Comparison of ENCODE assay signal across 28 cellular contexts in the genomic region with DNA sequence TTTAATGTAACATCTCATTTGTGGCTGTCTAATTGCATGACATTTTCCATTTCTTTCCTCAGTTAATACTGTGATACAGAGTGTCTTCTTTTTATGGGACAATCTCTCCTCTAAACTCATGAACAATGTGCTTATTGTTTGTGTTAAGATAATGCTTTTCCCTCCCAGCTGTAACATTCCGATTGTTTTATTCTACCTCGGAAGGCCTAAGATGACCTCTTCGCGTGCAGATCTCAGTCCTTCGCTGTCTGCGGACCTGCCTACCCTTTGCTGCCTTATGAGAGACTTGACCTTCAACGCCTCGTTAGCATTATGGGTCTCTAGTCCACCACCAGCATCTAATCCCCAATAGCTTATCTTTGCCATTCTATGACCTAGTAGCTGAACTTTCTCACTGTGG. TPM values are rescaled to one million over a fixed set of nuclear protein-coding genes. Genes with fewer than 3 reads are reported as not detected.
"Had no signal": no experiment of that assay in that cellular context is flagged by ENCODE, and none has a peak within 500 bp of the region (broad histone marks: within the 10 kb centered on the region; RNA-seq: fewer than 3 reads in every experiment).

No MANE protein-coding gene starts in this region.

- H3K4me3 ChIP-seq: cardiac muscle cell, K562, Peyer's patch, SJSA1 had no signal

- H3K4me1 ChIP-seq: Peyer's patch, SJSA1 had no signal

- H3K27ac ChIP-seq: brain microvascular endothelial cell, cardiac muscle cell, Peyer's patch, SJSA1 had no signal

- DNase-seq: activated B cell treated with CpG ODN at 0.5 μM for 24 hours; activated CD4-positive, alpha-beta memory T cell treated with anti-CD3 and anti-CD28 coated beads for 36 hours; activated CD4-positive, alpha-beta T cell treated with anti-CD3 and anti-CD28 coated beads for 1 hour; activated CD4-positive, alpha-beta T cell treated with anti-CD3 and anti-CD28 coated beads, Interleukin-2, amount 10 ng/mL, durations not matched to agents 24 days and 14 days; activated CD8-positive, alpha-beta memory T cell treated with anti-CD3 and anti-CD28 coated beads for 24 hours; activated gamma-delta T cell; activated naive CD4-positive, alpha-beta T cell treated with anti-CD3 and anti-CD28 coated beads for 36 hours; activated T-cell treated with anti-CD3 and anti-CD28 coated beads, Interleukin-2, amount 50 U/mL, for 48 hours; amygdala; brain microvascular endothelial cell; Karpas-422; MM.1S; NCI-H1105; NCI-H1436; NCI-H1694 treated with DMSO at 0.1 percent for 48 hours; NCI-H2029 treated with DMSO at 0.1 percent for 48 hours; NCI-H345; NCI-H510A; NCI-H69; NK-92 treated with Interleukin-12 subunit alpha and Interleukin-12 subunit beta, amount 100 ng/mL, for 24 hours; Peyer's patch; SHP77; T-helper 17 cell; T-helper 9 cell had no signal

- ATAC-seq: activated T-helper 17 cell treated with anti-CD3 and anti-CD28 coated beads, Interleukin-2, amount 50 U/mL, for 72 hours; K562; T-helper 17 cell had no signal

- H3K9me3 ChIP-seq: Peyer's patch, SJSA1 had no signal

- H3K36me3 ChIP-seq: brain microvascular endothelial cell, cardiac muscle cell, Peyer's patch, SJSA1 had no signal

- H3K27me3 ChIP-seq: brain microvascular endothelial cell, cardiac muscle cell, Peyer's patch, SJSA1 had no signal

RNA-seq across cellular contexts. Expression of gene ZFP42, which starts 29.8 kb away (rescaled TPM):
- total RNA-seq: activated B cell treated with CpG ODN at 0.5 μM for 24 hours; activated CD4-positive, alpha-beta memory T cell treated with anti-CD3 and anti-CD28 coated beads for 36 hours; activated CD4-positive, alpha-beta T cell treated with anti-CD3 and anti-CD28 coated beads, Interleukin-2, amount 10 ng/mL, durations not matched to agents 24 days and 14 days; activated naive CD4-positive, alpha-beta T cell treated with anti-CD3 and anti-CD28 coated beads for 36 hours; activated T-helper 17 cell treated with anti-CD3 and anti-CD28 coated beads, Interleukin-2, amount 50 U/mL, for 72 hours; Peyer's patch; SJSA1; T-helper 17 cell had no signal
